12 cellular contexts compared by ENCODE assay signal in the genomic region with DNA sequence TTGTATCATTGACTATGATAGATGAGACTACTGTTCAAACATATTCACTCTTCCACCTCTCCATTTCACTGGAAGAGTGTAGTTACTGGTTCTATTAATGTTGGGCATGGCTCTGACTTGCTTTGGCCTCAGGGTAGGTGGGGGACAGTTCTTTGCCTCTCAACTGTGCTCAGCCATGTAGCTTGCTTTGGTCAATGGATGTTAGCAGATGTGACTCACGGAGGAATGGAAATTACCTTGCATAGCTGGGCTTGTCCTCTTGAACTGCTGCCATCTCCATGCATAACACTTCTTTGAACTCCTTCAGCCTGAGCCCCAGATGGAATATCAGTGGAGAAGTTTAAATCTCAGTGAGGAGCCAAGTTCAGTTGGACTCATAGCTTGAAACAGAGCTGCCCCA. TPM values are rescaled to one million over a fixed set of nuclear protein-coding genes. Genes with fewer than 3 reads are reported as not detected.
"Had no signal": no experiment of that assay in that cellular context is flagged by ENCODE, and none has a peak within 500 bp of the region (broad histone marks: within the 10 kb centered on the region; RNA-seq: fewer than 3 reads in every experiment).

No MANE protein-coding gene starts in this region.

RNA-seq across cellular contexts. Expression of gene NPY4R2, which starts 9.1 kb away (rescaled TPM):
- total RNA-seq: dermis blood vessel endothelial cell; endothelial cell of umbilical vein; epithelial cell of proximal tubule; esophagus squamous epithelium; heart left ventricle; kidney; left ventricle myocardium superior; lung microvascular endothelial cell; mesothelial cell of epicardium; naive thymus-derived CD4-positive, alpha-beta T cell had no signal
- polyA plus RNA-seq: endothelial cell of umbilical vein; heart left ventricle; hepatocyte; immature natural killer cell; naive thymus-derived CD4-positive, alpha-beta T cell had no signal
